In genomic region chrX:147913570-147913969, GRCh38 we compare ENCODE assay signal across 10 cellular contexts. TPM values are rescaled to one million over a fixed set of nuclear protein-coding genes. Genes with fewer than 3 reads are reported as not detected.
DNase-seq lines count a peak whose midpoint lies in the region; ATAC-seq and TF ChIP-seq lines count a peak whose summit lies in the region.
"Had no signal": no experiment of that assay in that cellular context is flagged by ENCODE, and none has a peak within 500 bp of the region (broad histone marks: within the 10 kb centered on the region; RNA-seq: fewer than 3 reads in every experiment).

No MANE protein-coding gene starts in this region.

- H3K4me2 ChIP-seq in osteoblast (ENCODE audit: insufficient read depth, low read length), result peak overlapping the region; percentile 69

- H3K27me3 ChIP-seq in endocrine pancreas (ENCODE audit: control insufficient read depth, insufficient read depth, low read length) (no peaks in the 10 kb centered on the region), osteoblast (ENCODE audit: insufficient read depth, low read length) (no peaks in the 10 kb centered on the region)
- H3K27me3 ChIP-seq: testis had no signal

- H3K4me3 ChIP-seq in GM12864 (ENCODE audit: low read depth, low read length) (peak overlapping the region; percentile 84; the same call in 1 of the 2 replicates), endocrine pancreas (ENCODE audit: control insufficient read depth, insufficient read depth, low read length) (peak overlapping the region; percentile 88), osteoblast (ENCODE audit: insufficient read depth, low read length) (peak overlapping the region; percentile 80)

- TF ChIP-seq POLR2A in GM18505 (IDR thresholded peaks at IDR 0.05; ENCODE audit: borderline replicate concordance, extremely low read depth, insufficient read depth, insufficient read length), result no peak

- H3K79me2 ChIP-seq in osteoblast (ENCODE audit: insufficient read depth, low read length), result peaks cover 59% of the 10 kb centered on the region

- TF ChIP-seq CTCF in GM12864 (IDR thresholded peaks at IDR 0.05; ENCODE audit: low read depth, low read length, missing control alignments) (no peak), osteoblast (IDR thresholded peaks at IDR 0.05; ENCODE audit: extremely low read depth, low read depth, low read length) (no peak)

- H3K36me3 ChIP-seq in endocrine pancreas (ENCODE audit: control insufficient read depth, insufficient read depth, low read length) (no peaks in the 10 kb centered on the region), osteoblast (ENCODE audit: insufficient read depth, low read length) (no peaks in the 10 kb centered on the region)

- H2AFZ ChIP-seq in osteoblast (ENCODE audit: low read length), result no peak overlapping the region

- H4K20me1 ChIP-seq in osteoblast (ENCODE audit: insufficient read depth, low read length), result peaks cover 9% of the 10 kb centered on the region

- no peak for ATAC-seq in GM18505 (IDR thresholded peaks at IDR 0.05; ENCODE audit: unreplicated experiment)

- H3K27ac ChIP-seq in osteoblast (ENCODE audit: low read depth, low read length), result no peak overlapping the region

- peaks cover 9% of the 10 kb centered on the region for H3K4me1 ChIP-seq in endocrine pancreas (ENCODE audit: control insufficient read depth, insufficient read depth, low read length)
- peaks cover 9% of the 10 kb centered on the region for H3K4me1 ChIP-seq in osteoblast (ENCODE audit: insufficient read depth, low read length)
- H3K4me1 ChIP-seq: testis had no signal

- DNase-seq in GM12864 (ENCODE audit: low read depth) (no peak), OCI-M1 (lab: John Stamatoyannopoulos, UW) (peak; percentile 14), osteoblast (ENCODE audit: insufficient read length, low spot score, missing footprints) (no peak), T1000 (lab: John Stamatoyannopoulos, UW) (no peak), NCI-H2196 treated with DMSO at 0.1 percent for 48 hours (lab: John Stamatoyannopoulos, UW; ENCODE audit: unreplicated experiment) (no peak), SKM-1 (lab: John Stamatoyannopoulos, UW; ENCODE audit: unreplicated experiment) (no peak)
- DNase-seq: NCI-H1417, testis had no signal

- H3K9me3 ChIP-seq in endocrine pancreas (ENCODE audit: control insufficient read depth, low read length) (no peaks in the 10 kb centered on the region), osteoblast (ENCODE audit: low read depth, low read length) (no peaks in the 10 kb centered on the region)
- H3K9me3 ChIP-seq: testis had no signal

- no peak overlapping the region for H3K9ac ChIP-seq in endocrine pancreas (ENCODE audit: control insufficient read depth, insufficient read depth, low read length)

RNA-seq across cellular contexts. Expression of gene FMR1, which starts 1.9 kb away (rescaled TPM):
- total RNA-seq in osteoblast, result 33.3 and 35.8 TPM in 2 replicates
